16 cellular contexts compared by ENCODE assay signal in the genomic region with DNA sequence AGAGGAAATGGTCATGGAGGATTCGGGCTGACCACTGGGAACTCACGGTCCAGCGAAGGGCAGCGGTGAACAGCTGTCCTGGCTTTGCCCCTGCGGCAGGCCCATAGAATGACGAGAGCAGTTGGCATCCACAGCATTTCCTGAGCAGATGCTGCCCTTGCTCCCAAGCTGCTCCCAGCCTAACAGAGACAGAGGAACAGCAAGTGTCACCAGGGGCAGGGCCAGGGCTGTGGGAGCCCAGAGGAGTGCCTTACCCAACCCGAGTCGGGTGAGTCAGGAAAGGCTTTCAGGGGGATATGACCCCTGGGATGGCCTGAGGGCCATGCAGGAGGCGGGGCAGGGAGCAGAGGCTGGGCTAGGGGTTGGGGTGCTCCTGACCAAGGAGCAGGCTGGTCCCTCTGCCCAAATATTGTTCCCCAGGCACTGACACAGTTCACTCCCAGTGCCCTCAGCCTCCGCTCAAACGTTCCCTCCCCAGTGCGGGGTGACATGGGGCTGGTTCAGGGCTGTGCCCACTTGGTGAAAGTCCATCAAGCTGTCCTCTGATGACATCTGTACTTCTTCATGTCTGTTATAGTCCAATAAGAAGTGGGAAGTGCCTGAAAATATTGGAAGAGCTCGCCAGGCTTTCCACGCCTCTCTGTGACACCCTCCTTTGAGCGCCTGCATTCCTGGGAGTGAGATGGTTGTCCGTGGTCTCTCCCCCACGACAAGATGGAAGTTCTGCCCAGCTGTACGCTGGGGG.
DNase-seq lines count a peak whose midpoint lies in the region; ATAC-seq and TF ChIP-seq lines count a peak whose summit lies in the region.
"Had no signal": no experiment of that assay in that cellular context is flagged by ENCODE, and none has a peak within 500 bp of the region (broad histone marks: within the 10 kb centered on the region; RNA-seq: fewer than 3 reads in every experiment).

No MANE protein-coding gene starts in this region.

- CTCF ChIA-PET in activated CD8-positive, alpha-beta memory T cell treated with anti-CD3 and anti-CD28 coated beads, Interleukin-2, amount 10 ng/mL, durations not matched to agents 7 days and 5 days (lab: Charles Lee), result no interaction called here

- H3K36me3 Mint-ChIP-seq in activated CD8-positive, alpha-beta memory T cell treated with anti-CD3 and anti-CD28 coated beads, Interleukin-2, amount 10 ng/mL, durations not matched to agents 7 days and 5 days, result no peaks in the 10 kb centered on the region
- H3K36me3 Mint-ChIP-seq in progenitor cell of endocrine pancreas (ENCODE audit: insufficient read depth), result no peaks in the 10 kb centered on the region
- H3K36me3 Mint-ChIP-seq: activated naive CD4-positive, alpha-beta T cell treated with anti-CD3 and anti-CD28 coated beads, Interleukin-2, amount 50 U/mL, for 24 hours had no signal

- no peak overlapping the region for H3K4me3 Mint-ChIP-seq in activated CD8-positive, alpha-beta memory T cell treated with anti-CD3 and anti-CD28 coated beads, Interleukin-2, amount 10 ng/mL, durations not matched to agents 7 days and 5 days
- no peak overlapping the region for H3K4me3 Mint-ChIP-seq in progenitor cell of endocrine pancreas (ENCODE audit: low read depth)
- H3K4me3 Mint-ChIP-seq: activated naive CD4-positive, alpha-beta T cell treated with anti-CD3 and anti-CD28 coated beads, Interleukin-2, amount 50 U/mL, for 24 hours; B cell; effector memory CD8-positive, alpha-beta T cell; naive thymus-derived CD8-positive, alpha-beta T cell had no signal

- H3K27ac Mint-ChIP-seq in activated CD8-positive, alpha-beta memory T cell treated with anti-CD3 and anti-CD28 coated beads, Interleukin-2, amount 10 ng/mL, durations not matched to agents 7 days and 5 days, result no peak overlapping the region
- no peak overlapping the region for H3K27ac Mint-ChIP-seq in progenitor cell of endocrine pancreas
- H3K27ac Mint-ChIP-seq: activated naive CD4-positive, alpha-beta T cell treated with anti-CD3 and anti-CD28 coated beads, Interleukin-2, amount 50 U/mL, for 24 hours; B cell; effector memory CD8-positive, alpha-beta T cell; naive thymus-derived CD8-positive, alpha-beta T cell had no signal

- no peak overlapping the region for H3K4me3 ChIP-seq in cardiac fibroblast (replicated peaks in 1 of 2; ENCODE audit: low read depth in 2 of 2, low read length in 2 of 2)

- no peaks in the 10 kb centered on the region for H3K9me3 Mint-ChIP-seq in activated CD8-positive, alpha-beta memory T cell treated with anti-CD3 and anti-CD28 coated beads, Interleukin-2, amount 10 ng/mL, durations not matched to agents 7 days and 5 days (ENCODE audit: low read depth)
- peaks cover 9% of the 10 kb centered on the region for H3K9me3 Mint-ChIP-seq in progenitor cell of endocrine pancreas (ENCODE audit: low read depth)
- H3K9me3 Mint-ChIP-seq: activated naive CD4-positive, alpha-beta T cell treated with anti-CD3 and anti-CD28 coated beads, Interleukin-2, amount 50 U/mL, for 24 hours had no signal

- H3K4me1 Mint-ChIP-seq in activated CD8-positive, alpha-beta memory T cell treated with anti-CD3 and anti-CD28 coated beads, Interleukin-2, amount 10 ng/mL, durations not matched to agents 7 days and 5 days, result no peaks in the 10 kb centered on the region
- no peaks in the 10 kb centered on the region for H3K4me1 Mint-ChIP-seq in progenitor cell of endocrine pancreas (ENCODE audit: low read depth)
- H3K4me1 Mint-ChIP-seq: activated naive CD4-positive, alpha-beta T cell treated with anti-CD3 and anti-CD28 coated beads, Interleukin-2, amount 50 U/mL, for 24 hours; B cell; naive thymus-derived CD8-positive, alpha-beta T cell had no signal

- TF ChIP-seq CTCF in cardiac fibroblast (IDR thresholded peaks at IDR 0.05; ENCODE audit: low read depth, low read length) (no peak), progenitor cell of endocrine pancreas (IDR thresholded peaks at IDR 0.05; ENCODE audit: unreplicated experiment) (no peak)

- no peaks in the 10 kb centered on the region for H3K27me3 Mint-ChIP-seq in activated CD8-positive, alpha-beta memory T cell treated with anti-CD3 and anti-CD28 coated beads, Interleukin-2, amount 10 ng/mL, durations not matched to agents 7 days and 5 days
- no peaks in the 10 kb centered on the region for H3K27me3 Mint-ChIP-seq in progenitor cell of endocrine pancreas
- H3K27me3 Mint-ChIP-seq: activated naive CD4-positive, alpha-beta T cell treated with anti-CD3 and anti-CD28 coated beads, Interleukin-2, amount 50 U/mL, for 24 hours had no signal

- no peak for ATAC-seq in activated CD8-positive, alpha-beta memory T cell treated with anti-CD3 and anti-CD28 coated beads, Interleukin-2, amount 10 ng/mL, durations not matched to agents 7 days and 5 days
- ATAC-seq: effector memory CD8-positive, alpha-beta T cell; naive thymus-derived CD8-positive, alpha-beta T cell had no signal

- DNase-seq in AG20443 (ENCODE audit: low spot score), result peak; percentile 84
- peak; percentile 86 for DNase-seq in HS-27A (ENCODE audit: low read depth)
- peak; percentile 28 to 72 for DNase-seq in cardiac fibroblast (ENCODE audit: low read depth in 2 of 2)
- DNase-seq in myocyte (ENCODE audit: low read depth), result peak; percentile 98
- DNase-seq in activated CD8-positive, alpha-beta memory T cell treated with anti-CD3 and anti-CD28 coated beads, Interleukin-2, amount 10 ng/mL, durations not matched to agents 7 days and 5 days, result no peak
- no peak for DNase-seq in GM19238 (ENCODE audit: insufficient read length, low spot score)
- no peak for DNase-seq in mesenteric fat pad (ENCODE audit: low spot score)
- no peak for DNase-seq in progenitor cell of endocrine pancreas (ENCODE audit: low spot score, unreplicated experiment)
- DNase-seq: activated CD4-positive, alpha-beta T cell treated with anti-CD3 and anti-CD28 coated beads for 4 hours; effector memory CD8-positive, alpha-beta T cell; NCI-H1092; SHP77; T-helper 9 cell had no signal

Comparison
In these comparisons a context has a peak if more than half of its experiments do, and no peak if none do; other contexts are left out.
1. DNase-seq: peak in AG20443 (single experiment), HS-27A (single experiment), cardiac fibroblast (2 of 2) and myocyte (single experiment); none in activated CD8-positive, alpha-beta memory T cell treated with anti-CD3 and anti-CD28 coated beads, Interleukin-2, amount 10 ng/mL, durations not matched to agents 7 days and 5 days (single experiment), GM19238 (single experiment), mesenteric fat pad (single experiment) and progenitor cell of endocrine pancreas (single experiment).